ENCODE assay signal across 29 cellular contexts in the genomic region with DNA sequence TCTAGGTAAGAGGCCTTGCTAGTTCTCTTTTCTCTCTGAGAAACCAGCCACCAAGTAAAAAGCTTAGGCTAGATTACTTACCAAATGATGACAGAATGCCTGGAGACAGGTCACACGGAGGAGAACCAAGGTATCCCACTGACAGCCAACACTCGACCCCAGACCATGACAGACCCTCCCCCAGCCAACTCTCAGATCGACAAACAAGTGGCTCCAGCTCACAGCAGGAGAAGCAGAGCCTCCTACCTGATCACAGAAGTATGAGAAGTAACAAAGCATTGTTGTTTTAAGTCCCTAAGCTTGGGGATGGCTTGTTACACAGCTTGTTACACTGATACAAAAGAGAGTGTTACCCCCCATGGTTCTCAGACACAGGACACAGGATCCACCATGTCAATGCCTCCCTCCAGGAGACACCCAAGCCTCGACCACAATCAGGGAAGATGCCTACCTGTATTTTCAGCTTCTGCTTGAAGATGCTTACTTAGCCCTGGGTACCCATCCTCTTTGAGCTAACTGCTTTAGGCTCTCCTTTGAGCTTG.
"Had no signal": no experiment of that assay in that cellular context is flagged by ENCODE, and none has a peak within 500 bp of the region (broad histone marks: within the 10 kb centered on the region; RNA-seq: fewer than 3 reads in every experiment).

No MANE protein-coding gene starts in this region.

- H3K36me3 ChIP-seq: ascending aorta, MG63, Peyer's patch, SJCRH30 had no signal

- H3K27me3 Mint-ChIP-seq: activated naive CD4-positive, alpha-beta T cell treated with anti-CD3 and anti-CD28 coated beads, Interleukin-2, amount 10 ng/mL, durations not matched to agents 7 days and 5 days; activated T-cell treated with anti-CD3 and anti-CD28 coated beads, Interleukin-2, amount 50 U/mL, for 24 hours had no signal

- H3K4me3 ChIP-seq: ascending aorta, body of pancreas, MG63, Peyer's patch, SJCRH30 had no signal

- H3K4me1 Mint-ChIP-seq: activated naive CD4-positive, alpha-beta T cell treated with anti-CD3 and anti-CD28 coated beads, Interleukin-2, amount 10 ng/mL, durations not matched to agents 7 days and 5 days had no signal

- DNase-seq: activated CD4-positive, alpha-beta T cell treated with anti-CD3 and anti-CD28 coated beads for 48 hours; activated CD4-positive, alpha-beta T cell treated with anti-CD3 and anti-CD28 coated beads, Interleukin-2, amount 50 U/mL, for 48 hours; activated CD8-positive, alpha-beta memory T cell treated with anti-CD3 and anti-CD28 coated beads, Interleukin-2, amount 10 ng/mL, durations not matched to agents 7 days and 5 days; activated gamma-delta T cell; activated naive CD4-positive, alpha-beta T cell treated with anti-CD3 and anti-CD28 coated beads, Interleukin-2, amount 10 ng/mL, durations not matched to agents 7 days and 5 days; activated T-cell treated with anti-CD3 and anti-CD28 coated beads, Interleukin-2, amount 50 U/mL, for 24 hours; amniotic stem cell; body of pancreas; central memory CD4-positive, alpha-beta T cell; MG63; MV-4-11; NCI-H1092 treated with DMSO at 0.1 percent for 48 hours; NCI-H1436; NCI-H1694 treated with DMSO at 0.1 percent for 48 hours; NCI-H2081; NCI-H510A treated with DMSO at 0.1 percent for 48 hours; NCI-H69; NK-92 treated with Interleukin-12 subunit alpha and Interleukin-12 subunit beta, amount 100 ng/mL, for 24 hours; Peyer's patch; Right ventricle myocardium superior; SJCRH30; SW 1271 had no signal

- H3K27ac ChIP-seq: ascending aorta, body of pancreas, KMS-11, Peyer's patch, RWPE1, SJCRH30 had no signal

- H3K36me3 Mint-ChIP-seq: activated naive CD4-positive, alpha-beta T cell treated with anti-CD3 and anti-CD28 coated beads, Interleukin-2, amount 10 ng/mL, durations not matched to agents 7 days and 5 days had no signal

- H3K4me3 Mint-ChIP-seq: activated CD8-positive, alpha-beta memory T cell treated with anti-CD3 and anti-CD28 coated beads, Interleukin-2, amount 10 ng/mL, durations not matched to agents 7 days and 5 days; activated naive CD4-positive, alpha-beta T cell treated with anti-CD3 and anti-CD28 coated beads, Interleukin-2, amount 10 ng/mL, durations not matched to agents 7 days and 5 days; activated T-cell treated with anti-CD3 and anti-CD28 coated beads, Interleukin-2, amount 50 U/mL, for 24 hours; activated T-helper 1 cell treated with anti-CD3 and anti-CD28 coated beads, Interleukin-12 subunit alpha, Interleukin-12 subunit beta, Interleukin-2, Interleukin-4 antibody, amounts not matched to agents 30 ng/mL and 10 ng/mL and 1 ng/mL, durations not matched to agents 14 hours and 24 hours and 36 hours; T-helper 2 cell treated with Interferon-gamma antibody and Interleukin-4, amounts not matched to agents 5 μg/mL and 100 μg/mL, for 36 hours had no signal

- H3K27ac Mint-ChIP-seq: activated CD8-positive, alpha-beta memory T cell treated with anti-CD3 and anti-CD28 coated beads, Interleukin-2, amount 10 ng/mL, durations not matched to agents 7 days and 5 days; activated naive CD4-positive, alpha-beta T cell treated with anti-CD3 and anti-CD28 coated beads, Interleukin-2, amount 10 ng/mL, durations not matched to agents 7 days and 5 days; activated T-helper 1 cell treated with anti-CD3 and anti-CD28 coated beads, Interleukin-12 subunit alpha, Interleukin-12 subunit beta, Interleukin-2, Interleukin-4 antibody, amounts not matched to agents 30 ng/mL and 10 ng/mL and 1 ng/mL, durations not matched to agents 14 hours and 24 hours and 36 hours; T-helper 2 cell treated with Interferon-gamma antibody and Interleukin-4, amounts not matched to agents 5 μg/mL and 100 μg/mL, for 36 hours had no signal

- ATAC-seq: activated CD4-positive, CD25-positive, alpha-beta regulatory T cell treated with anti-CD3 and anti-CD28 coated beads, Interleukin-2, amount 50 U/mL, for 24 hours; activated CD8-positive, alpha-beta memory T cell treated with anti-CD3 and anti-CD28 coated beads, Interleukin-2, amount 10 ng/mL, durations not matched to agents 7 days and 5 days; body of pancreas; SK-N-SH treated with all-trans-retinoic acid at 6 μM for 48 hours had no signal

- H3K27me3 ChIP-seq: ascending aorta, body of pancreas, MG63, Peyer's patch, SJCRH30 had no signal

- H3K4me1 ChIP-seq: ascending aorta, body of pancreas, SJCRH30 had no signal

- H3K9me3 ChIP-seq: ascending aorta, body of pancreas, MG63, Peyer's patch, SJCRH30 had no signal
